Comparison of ENCODE assay signal across 1 cellular context in the genomic region with DNA sequence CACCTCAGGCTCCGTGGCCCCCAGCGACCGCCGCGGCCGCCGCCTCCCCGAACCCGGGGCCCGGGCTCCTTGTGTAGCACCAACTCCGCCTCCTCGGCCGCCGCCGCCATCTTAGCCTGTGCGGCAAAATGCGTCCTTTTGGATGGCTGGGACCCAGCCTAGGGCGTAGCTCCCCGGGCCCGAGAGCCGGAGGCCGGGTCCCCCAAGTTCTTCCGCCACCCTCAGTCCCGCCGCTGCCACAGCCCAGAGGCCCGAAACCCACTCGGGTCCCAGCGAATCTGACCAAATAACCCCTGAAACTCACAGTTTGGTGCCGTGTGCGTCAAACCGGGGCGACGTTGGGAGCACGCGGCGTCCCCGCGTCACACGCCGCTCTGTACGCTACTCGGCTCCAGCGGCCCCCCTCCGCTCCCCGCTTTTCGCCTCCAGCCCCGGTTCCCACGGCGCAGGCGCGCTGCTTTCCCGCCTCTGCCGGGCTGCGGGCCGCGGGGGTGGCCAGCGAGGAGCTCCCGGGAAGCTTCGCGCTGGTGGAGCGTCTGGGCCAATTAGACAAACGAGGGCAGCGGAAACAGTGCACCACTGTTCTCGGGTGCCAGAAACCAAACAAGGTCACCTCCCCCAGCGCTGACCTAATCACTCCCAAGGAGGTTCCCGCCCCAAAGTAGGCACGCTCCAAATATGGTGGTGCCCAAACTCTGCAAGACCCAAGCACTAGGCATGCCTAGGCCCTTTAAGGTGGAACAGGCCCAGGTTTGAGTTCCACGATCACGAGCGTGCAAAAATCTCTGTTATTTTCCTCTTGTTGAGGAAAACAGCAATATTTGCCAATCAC.
TF ChIP-seq lines count a peak whose summit lies in the region.

A gene (minus strand): TSS at position 350 of the 832 bp plus-strand sequence. CDS start 39,682 bp downstream, outside the sequence.

TF ChIP-seq in HepG2, 621 proteins besides CTCF, POLR2A, EP300 and RAD21 (continued from another document and continues in another):
- TF ChIP-seq, protein P1, sequence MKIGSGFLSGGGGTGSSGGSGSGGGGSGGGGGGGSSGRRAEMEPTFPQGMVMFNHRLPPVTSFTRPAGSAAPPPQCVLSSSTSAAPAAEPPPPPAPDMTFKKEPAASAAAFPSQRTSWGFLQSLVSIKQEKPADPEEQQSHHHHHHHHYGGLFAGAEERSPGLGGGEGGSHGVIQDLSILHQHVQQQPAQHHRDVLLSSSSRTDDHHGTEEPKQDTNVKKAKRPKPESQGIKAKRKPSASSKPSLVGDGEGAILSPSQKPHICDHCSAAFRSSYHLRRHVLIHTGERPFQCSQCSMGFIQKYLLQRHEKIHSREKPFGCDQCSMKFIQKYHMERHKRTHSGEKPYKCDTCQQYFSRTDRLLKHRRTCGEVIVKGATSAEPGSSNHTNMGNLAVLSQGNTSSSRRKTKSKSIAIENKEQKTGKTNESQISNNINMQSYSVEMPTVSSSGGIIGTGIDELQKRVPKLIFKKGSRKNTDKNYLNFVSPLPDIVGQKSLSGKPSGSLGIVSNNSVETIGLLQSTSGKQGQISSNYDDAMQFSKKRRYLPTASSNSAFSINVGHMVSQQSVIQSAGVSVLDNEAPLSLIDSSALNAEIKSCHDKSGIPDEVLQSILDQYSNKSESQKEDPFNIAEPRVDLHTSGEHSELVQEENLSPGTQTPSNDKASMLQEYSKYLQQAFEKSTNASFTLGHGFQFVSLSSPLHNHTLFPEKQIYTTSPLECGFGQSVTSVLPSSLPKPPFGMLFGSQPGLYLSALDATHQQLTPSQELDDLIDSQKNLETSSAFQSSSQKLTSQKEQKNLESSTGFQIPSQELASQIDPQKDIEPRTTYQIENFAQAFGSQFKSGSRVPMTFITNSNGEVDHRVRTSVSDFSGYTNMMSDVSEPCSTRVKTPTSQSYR (CRISPR knock-in tag; IDR thresholded peaks at IDR 0.05; ENCODE audit: borderline replicate concordance), result peak; percentile 86; the same call in 1 of the 2 replicates
- TF ChIP-seq ZNF12 (CRISPR knock-in tag; IDR thresholded peaks at IDR 0.05) (no peak), MYC (CRISPR knock-in tag; IDR thresholded peaks at IDR 0.05; ENCODE audit: borderline replicate concordance) (peak; percentile 81), POGZ (CRISPR knock-in tag; IDR thresholded peaks at IDR 0.05) (peak; percentile 84), HMG20A (CRISPR knock-in tag; IDR thresholded peaks at IDR 0.05; ENCODE audit: borderline replicate concordance) (peak; percentile 43; the same call in 1 of the 2 replicates), ZNF644 (CRISPR knock-in tag; IDR thresholded peaks at IDR 0.05; ENCODE audit: low read depth) (peak; percentile 83), REXO4 (CRISPR knock-in tag; IDR thresholded peaks at IDR 0.05; ENCODE audit: borderline replicate concordance) (no peak), GTF2F1 (IDR thresholded peaks at IDR 0.05; ENCODE audit: low read length) (no peak), ZNF607 (CRISPR knock-in tag; IDR thresholded peaks at IDR 0.05; ENCODE audit: borderline replicate concordance) (peak; percentile 98), ZNF709 (CRISPR knock-in tag; IDR thresholded peaks at IDR 0.05) (peak; percentile 99), NFKBIZ (CRISPR knock-in tag; IDR thresholded peaks at IDR 0.05) (no peak), SALL2 (CRISPR knock-in tag; IDR thresholded peaks at IDR 0.05) (no peak; the same call in none of the 2 replicates), HMGA1 (CRISPR knock-in tag; conservative IDR thresholded peaks at IDR 0.05) (no peak), KMT2A (CRISPR knock-in tag; IDR thresholded peaks at IDR 0.05) (0 out of 2 replicates have a peak, but pooled peaks have one; percentile 44), SNAI1 (CRISPR knock-in tag; IDR thresholded peaks at IDR 0.05; ENCODE audit: borderline replicate concordance) (no peak), ZNF136 (CRISPR knock-in tag; IDR thresholded peaks at IDR 0.05; ENCODE audit: low read depth) (peak; percentile 83; the same call in 1 of the 2 replicates), SKI (IDR thresholded peaks at IDR 0.05; ENCODE audit: partially characterized antibody) (no peak), RCOR2 (CRISPR knock-in tag; IDR thresholded peaks at IDR 0.05) (peak; percentile 74; the same call in 1 of the 2 replicates), ZSCAN29 (CRISPR knock-in tag; conservative IDR thresholded peaks at IDR 0.05) (no peak), FOXA3 (CRISPR knock-in tag; IDR thresholded peaks at IDR 0.05) (peak; percentile 36)
- TF ChIP-seq, protein P2, sequence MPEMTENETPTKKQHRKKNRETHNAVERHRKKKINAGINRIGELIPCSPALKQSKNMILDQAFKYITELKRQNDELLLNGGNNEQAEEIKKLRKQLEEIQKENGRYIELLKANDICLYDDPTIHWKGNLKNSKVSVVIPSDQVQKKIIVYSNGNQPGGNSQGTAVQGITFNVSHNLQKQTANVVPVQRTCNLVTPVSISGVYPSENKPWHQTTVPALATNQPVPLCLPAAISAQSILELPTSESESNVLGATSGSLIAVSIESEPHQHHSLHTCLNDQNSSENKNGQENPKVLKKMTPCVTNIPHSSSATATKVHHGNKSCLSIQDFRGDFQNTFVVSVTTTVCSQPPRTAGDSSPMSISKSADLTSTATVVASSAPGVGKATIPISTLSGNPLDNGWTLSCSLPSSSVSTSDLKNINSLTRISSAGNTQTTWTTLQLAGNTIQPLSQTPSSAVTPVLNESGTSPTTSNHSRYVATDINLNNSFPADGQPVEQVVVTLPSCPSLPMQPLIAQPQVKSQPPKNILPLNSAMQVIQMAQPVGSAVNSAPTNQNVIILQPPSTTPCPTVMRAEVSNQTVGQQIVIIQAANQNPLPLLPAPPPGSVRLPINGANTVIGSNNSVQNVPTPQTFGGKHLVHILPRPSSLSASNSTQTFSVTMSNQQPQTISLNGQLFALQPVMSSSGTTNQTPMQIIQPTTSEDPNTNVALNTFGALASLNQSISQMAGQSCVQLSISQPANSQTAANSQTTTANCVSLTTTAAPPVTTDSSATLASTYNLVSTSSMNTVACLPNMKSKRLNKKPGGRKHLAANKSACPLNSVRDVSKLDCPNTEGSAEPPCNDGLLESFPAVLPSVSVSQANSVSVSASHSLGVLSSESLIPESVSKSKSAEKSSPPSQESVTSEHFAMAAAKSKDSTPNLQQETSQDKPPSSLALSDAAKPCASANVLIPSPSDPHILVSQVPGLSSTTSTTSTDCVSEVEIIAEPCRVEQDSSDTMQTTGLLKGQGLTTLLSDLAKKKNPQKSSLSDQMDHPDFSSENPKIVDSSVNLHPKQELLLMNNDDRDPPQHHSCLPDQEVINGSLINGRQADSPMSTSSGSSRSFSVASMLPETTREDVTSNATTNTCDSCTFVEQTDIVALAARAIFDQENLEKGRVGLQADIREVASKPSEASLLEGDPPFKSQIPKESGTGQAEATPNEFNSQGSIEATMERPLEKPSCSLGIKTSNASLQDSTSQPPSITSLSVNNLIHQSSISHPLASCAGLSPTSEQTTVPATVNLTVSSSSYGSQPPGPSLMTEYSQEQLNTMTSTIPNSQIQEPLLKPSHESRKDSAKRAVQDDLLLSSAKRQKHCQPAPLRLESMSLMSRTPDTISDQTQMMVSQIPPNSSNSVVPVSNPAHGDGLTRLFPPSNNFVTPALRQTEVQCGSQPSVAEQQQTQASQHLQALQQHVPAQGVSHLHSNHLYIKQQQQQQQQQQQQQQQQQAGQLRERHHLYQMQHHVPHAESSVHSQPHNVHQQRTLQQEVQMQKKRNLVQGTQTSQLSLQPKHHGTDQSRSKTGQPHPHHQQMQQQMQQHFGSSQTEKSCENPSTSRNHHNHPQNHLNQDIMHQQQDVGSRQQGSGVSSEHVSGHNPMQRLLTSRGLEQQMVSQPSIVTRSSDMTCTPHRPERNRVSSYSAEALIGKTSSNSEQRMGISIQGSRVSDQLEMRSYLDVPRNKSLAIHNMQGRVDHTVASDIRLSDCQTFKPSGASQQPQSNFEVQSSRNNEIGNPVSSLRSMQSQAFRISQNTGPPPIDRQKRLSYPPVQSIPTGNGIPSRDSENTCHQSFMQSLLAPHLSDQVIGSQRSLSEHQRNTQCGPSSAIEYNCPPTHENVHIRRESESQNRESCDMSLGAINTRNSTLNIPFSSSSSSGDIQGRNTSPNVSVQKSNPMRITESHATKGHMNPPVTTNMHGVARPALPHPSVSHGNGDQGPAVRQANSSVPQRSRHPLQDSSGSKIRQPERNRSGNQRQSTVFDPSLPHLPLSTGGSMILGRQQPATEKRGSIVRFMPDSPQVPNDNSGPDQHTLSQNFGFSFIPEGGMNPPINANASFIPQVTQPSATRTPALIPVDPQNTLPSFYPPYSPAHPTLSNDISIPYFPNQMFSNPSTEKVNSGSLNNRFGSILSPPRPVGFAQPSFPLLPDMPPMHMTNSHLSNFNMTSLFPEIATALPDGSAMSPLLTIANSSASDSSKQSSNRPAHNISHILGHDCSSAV (CRISPR knock-in tag; IDR thresholded peaks at IDR 0.05; ENCODE audit: borderline replicate concordance), result no peak
- TF ChIP-seq, protein P3, sequence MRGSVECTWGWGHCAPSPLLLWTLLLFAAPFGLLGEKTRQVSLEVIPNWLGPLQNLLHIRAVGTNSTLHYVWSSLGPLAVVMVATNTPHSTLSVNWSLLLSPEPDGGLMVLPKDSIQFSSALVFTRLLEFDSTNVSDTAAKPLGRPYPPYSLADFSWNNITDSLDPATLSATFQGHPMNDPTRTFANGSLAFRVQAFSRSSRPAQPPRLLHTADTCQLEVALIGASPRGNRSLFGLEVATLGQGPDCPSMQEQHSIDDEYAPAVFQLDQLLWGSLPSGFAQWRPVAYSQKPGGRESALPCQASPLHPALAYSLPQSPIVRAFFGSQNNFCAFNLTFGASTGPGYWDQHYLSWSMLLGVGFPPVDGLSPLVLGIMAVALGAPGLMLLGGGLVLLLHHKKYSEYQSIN (CRISPR knock-in tag; IDR thresholded peaks at IDR 0.05; ENCODE audit: borderline replicate concordance), result peak; percentile 44; the same call in 1 of the 2 replicates
- TF ChIP-seq, protein P4, sequence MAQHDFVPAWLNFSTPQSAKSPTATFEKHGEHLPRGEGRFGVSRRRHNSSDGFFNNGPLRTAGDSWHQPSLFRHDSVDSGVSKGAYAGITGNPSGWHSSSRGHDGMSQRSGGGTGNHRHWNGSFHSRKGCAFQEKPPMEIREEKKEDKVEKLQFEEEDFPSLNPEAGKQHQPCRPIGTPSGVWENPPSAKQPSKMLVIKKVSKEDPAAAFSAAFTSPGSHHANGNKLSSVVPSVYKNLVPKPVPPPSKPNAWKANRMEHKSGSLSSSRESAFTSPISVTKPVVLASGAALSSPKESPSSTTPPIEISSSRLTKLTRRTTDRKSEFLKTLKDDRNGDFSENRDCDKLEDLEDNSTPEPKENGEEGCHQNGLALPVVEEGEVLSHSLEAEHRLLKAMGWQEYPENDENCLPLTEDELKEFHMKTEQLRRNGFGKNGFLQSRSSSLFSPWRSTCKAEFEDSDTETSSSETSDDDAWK (CRISPR knock-in tag; IDR thresholded peaks at IDR 0.05), result no peak
- TF ChIP-seq, protein P5, sequence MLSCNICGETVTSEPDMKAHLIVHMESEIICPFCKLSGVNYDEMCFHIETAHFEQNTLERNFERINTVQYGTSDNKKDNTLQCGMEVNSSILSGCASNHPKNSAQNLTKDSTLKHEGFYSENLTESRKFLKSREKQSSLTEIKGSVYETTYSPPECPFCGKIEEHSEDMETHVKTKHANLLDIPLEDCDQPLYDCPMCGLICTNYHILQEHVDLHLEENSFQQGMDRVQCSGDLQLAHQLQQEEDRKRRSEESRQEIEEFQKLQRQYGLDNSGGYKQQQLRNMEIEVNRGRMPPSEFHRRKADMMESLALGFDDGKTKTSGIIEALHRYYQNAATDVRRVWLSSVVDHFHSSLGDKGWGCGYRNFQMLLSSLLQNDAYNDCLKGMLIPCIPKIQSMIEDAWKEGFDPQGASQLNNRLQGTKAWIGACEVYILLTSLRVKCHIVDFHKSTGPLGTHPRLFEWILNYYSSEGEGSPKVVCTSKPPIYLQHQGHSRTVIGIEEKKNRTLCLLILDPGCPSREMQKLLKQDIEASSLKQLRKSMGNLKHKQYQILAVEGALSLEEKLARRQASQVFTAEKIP (CRISPR knock-in tag; IDR thresholded peaks at IDR 0.05; ENCODE audit: borderline replicate concordance), result no peak
- TF ChIP-seq, protein P6, sequence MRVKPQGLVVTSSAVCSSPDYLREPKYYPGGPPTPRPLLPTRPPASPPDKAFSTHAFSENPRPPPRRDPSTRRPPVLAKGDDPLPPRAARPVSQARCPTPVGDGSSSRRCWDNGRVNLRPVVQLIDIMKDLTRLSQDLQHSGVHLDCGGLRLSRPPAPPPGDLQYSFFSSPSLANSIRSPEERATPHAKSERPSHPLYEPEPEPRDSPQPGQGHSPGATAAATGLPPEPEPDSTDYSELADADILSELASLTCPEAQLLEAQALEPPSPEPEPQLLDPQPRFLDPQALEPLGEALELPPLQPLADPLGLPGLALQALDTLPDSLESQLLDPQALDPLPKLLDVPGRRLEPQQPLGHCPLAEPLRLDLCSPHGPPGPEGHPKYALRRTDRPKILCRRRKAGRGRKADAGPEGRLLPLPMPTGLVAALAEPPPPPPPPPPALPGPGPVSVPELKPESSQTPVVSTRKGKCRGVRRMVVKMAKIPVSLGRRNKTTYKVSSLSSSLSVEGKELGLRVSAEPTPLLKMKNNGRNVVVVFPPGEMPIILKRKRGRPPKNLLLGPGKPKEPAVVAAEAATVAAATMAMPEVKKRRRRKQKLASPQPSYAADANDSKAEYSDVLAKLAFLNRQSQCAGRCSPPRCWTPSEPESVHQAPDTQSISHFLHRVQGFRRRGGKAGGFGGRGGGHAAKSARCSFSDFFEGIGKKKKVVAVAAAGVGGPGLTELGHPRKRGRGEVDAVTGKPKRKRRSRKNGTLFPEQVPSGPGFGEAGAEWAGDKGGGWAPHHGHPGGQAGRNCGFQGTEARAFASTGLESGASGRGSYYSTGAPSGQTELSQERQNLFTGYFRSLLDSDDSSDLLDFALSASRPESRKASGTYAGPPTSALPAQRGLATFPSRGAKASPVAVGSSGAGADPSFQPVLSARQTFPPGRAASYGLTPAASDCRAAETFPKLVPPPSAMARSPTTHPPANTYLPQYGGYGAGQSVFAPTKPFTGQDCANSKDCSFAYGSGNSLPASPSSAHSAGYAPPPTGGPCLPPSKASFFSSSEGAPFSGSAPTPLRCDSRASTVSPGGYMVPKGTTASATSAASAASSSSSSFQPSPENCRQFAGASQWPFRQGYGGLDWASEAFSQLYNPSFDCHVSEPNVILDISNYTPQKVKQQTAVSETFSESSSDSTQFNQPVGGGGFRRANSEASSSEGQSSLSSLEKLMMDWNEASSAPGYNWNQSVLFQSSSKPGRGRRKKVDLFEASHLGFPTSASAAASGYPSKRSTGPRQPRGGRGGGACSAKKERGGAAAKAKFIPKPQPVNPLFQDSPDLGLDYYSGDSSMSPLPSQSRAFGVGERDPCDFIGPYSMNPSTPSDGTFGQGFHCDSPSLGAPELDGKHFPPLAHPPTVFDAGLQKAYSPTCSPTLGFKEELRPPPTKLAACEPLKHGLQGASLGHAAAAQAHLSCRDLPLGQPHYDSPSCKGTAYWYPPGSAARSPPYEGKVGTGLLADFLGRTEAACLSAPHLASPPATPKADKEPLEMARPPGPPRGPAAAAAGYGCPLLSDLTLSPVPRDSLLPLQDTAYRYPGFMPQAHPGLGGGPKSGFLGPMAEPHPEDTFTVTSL (CRISPR knock-in tag; IDR thresholded peaks at IDR 0.05; ENCODE audit: borderline replicate concordance), result 0 out of 2 replicates have a peak, but pooled peaks have one; percentile 51
- TF ChIP-seq, protein P7, sequence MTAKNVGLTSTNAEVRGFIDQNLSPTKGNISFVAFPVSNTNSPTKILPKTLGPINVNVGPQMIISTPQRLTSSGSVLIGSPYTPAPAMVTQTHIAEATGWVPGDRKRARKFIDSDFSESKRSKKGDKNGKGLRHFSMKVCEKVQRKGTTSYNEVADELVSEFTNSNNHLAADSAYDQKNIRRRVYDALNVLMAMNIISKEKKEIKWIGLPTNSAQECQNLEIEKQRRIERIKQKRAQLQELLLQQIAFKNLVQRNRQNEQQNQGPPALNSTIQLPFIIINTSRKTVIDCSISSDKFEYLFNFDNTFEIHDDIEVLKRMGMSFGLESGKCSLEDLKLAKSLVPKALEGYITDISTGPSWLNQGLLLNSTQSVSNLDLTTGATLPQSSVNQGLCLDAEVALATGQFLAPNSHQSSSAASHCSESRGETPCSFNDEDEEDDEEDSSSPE (CRISPR knock-in tag; IDR thresholded peaks at IDR 0.05), result peak; percentile 99
